ENCODE assay signal across 8 cellular contexts in the genomic region with DNA sequence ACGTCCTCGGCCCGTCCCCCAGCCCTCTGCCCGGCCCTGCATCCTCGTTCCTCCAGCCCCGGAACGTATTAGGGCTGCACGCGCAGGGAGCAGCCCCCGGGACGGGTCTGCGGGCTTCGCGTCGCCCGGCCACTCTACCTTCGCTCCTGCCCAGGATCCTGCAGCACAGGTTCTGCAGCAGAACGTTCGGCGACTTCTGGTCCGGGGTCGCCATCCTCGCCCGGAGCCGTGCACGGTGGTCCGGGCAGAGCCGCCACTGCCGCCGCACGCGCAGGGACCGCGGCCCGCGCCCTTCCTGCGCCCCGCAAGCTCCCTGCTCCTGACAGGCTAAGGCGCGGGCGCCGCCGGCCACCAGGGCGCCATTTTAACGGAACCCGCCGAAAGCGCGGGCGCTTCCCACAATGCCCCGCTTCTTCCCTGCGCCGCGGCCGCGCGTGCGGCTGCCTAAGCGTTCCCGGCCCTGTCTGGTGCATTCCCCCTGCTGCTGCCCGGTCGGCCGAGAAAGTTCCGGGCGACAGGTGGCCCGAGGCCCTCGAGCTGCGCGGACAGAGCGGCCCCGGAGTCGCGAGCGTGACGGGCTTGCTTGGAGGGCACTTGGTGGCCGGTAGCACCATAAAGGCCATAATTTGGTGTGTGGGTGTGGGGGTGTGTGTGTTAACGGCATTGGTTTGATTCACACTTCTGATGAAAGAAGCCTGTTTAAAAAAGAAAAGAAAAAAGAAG. TPM values are rescaled to one million over a fixed set of nuclear protein-coding genes. Genes with fewer than 3 reads are reported as not detected.
DNase-seq lines count a peak whose midpoint lies in the region; ATAC-seq, FAIRE-seq and TF ChIP-seq lines count a peak whose summit lies in the region.

A gene with protein sequence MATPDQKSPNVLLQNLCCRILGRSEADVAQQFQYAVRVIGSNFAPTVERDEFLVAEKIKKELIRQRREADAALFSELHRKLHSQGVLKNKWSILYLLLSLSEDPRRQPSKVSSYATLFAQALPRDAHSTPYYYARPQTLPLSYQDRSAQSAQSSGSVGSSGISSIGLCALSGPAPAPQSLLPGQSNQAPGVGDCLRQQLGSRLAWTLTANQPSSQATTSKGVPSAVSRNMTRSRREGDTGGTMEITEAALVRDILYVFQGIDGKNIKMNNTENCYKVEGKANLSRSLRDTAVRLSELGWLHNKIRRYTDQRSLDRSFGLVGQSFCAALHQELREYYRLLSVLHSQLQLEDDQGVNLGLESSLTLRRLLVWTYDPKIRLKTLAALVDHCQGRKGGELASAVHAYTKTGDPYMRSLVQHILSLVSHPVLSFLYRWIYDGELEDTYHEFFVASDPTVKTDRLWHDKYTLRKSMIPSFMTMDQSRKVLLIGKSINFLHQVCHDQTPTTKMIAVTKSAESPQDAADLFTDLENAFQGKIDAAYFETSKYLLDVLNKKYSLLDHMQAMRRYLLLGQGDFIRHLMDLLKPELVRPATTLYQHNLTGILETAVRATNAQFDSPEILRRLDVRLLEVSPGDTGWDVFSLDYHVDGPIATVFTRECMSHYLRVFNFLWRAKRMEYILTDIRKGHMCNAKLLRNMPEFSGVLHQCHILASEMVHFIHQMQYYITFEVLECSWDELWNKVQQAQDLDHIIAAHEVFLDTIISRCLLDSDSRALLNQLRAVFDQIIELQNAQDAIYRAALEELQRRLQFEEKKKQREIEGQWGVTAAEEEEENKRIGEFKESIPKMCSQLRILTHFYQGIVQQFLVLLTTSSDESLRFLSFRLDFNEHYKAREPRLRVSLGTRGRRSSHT (minus strand): TSS at position 387 of the 723 bp plus-strand sequence. CDS start 173 bp downstream, at position 214.

- no peak for FAIRE-seq in endothelial cell of umbilical vein (lab: Jason Lieb, UNC)

- H3K9me1 ChIP-seq in endothelial cell of umbilical vein (replicated peaks; ENCODE audit: control insufficient read depth, extremely low read depth, insufficient read depth, low read length), result no peaks in the 10 kb centered on the region

- no peak for TF ChIP-seq POLR2A in endothelial cell of umbilical vein (IDR thresholded peaks at IDR 0.05; ENCODE audit: low read depth, low read length)

- H3K9ac ChIP-seq in OCI-LY3 (ENCODE audit: low read length) (peak within 1 kb of the TSS; percentile 99), endothelial cell of umbilical vein (replicated peaks; ENCODE audit: extremely low read depth, insufficient read depth, low read length) (peak within 1 kb of the TSS; percentile 91)

- peaks cover 17% of the 10 kb centered on the region for H4K20me1 ChIP-seq in OCI-LY3 (ENCODE audit: insufficient read depth, low read length)
- no peaks in the 10 kb centered on the region for H4K20me1 ChIP-seq in endothelial cell of umbilical vein (replicated peaks; ENCODE audit: control insufficient read depth, extremely low read depth, insufficient read depth, low read length)

- no peak for TF ChIP-seq CTCF in OCI-LY3 (IDR thresholded peaks at IDR 0.05; ENCODE audit: low read depth, low read length)
- TF ChIP-seq CTCF in endothelial cell of umbilical vein (IDR thresholded peaks at IDR 0.05; ENCODE audit: extremely low read depth in 1 of 2, insufficient read depth in 1 of 2, low read depth in 1 of 2, low read length in 2 of 2), result peak in 1 of 2 donors; percentile 4

- no peaks in the 10 kb centered on the region for H3K36me3 ChIP-seq in OCI-LY3 (replicated peaks; ENCODE audit: low read depth, low read length)
- no peaks in the 10 kb centered on the region for H3K36me3 ChIP-seq in endothelial cell of umbilical vein (ENCODE audit: control insufficient read depth in 2 of 2, extremely low read depth in 1 of 2, insufficient read depth in 2 of 2, low read length in 2 of 2)

- H3K27me3 ChIP-seq in OCI-LY3 (ENCODE audit: low read depth, low read length) (no peaks in the 10 kb centered on the region), endothelial cell of umbilical vein (ENCODE audit: control insufficient read depth in 2 of 2, insufficient read depth in 2 of 2, low read length in 2 of 2) (no peaks in the 10 kb centered on the region)

- H2AFZ ChIP-seq in OCI-LY3 (ENCODE audit: low read depth, low read length) (peak within 1 kb of the TSS; percentile 81), endothelial cell of umbilical vein (ENCODE audit: low read depth, low read length) (peak within 1 kb of the TSS; percentile 93)

- dilution Hi-C loops in endothelial cell of umbilical vein (cut with MboI; ENCODE audit: extremely low pct_ligation_motif_present, low sequenced_read_pairs), result no loop called here

- H3K79me2 ChIP-seq in OCI-LY3 (ENCODE audit: low read length), result peaks cover 61% of the 10 kb centered on the region
- H3K79me2 ChIP-seq in endothelial cell of umbilical vein (ENCODE audit: control insufficient read depth, insufficient read depth, low read length), result peaks cover 41% of the 10 kb centered on the region

- ATAC-seq in GM19468 (IDR thresholded peaks at IDR 0.05; ENCODE audit: extremely low read depth, unreplicated experiment), result peak; percentile 34

- CTCF ChIA-PET in endothelial cell of umbilical vein (lab: Charles Lee), result interaction anchor here (0.6 to 2.9 kb wide), 10 partner anchors 13 to 83 kb away, joined by 3 to 9 read pairs (median 4); no protein-coding TSS in a partner anchor

- POLR2A ChIA-PET in endothelial cell of umbilical vein (lab: Charles Lee), result interaction anchor here (0.6 to 1.5 kb wide), 2 partner anchors 14 to 15 kb away, joined by 3 to 5 read pairs; no protein-coding TSS in a partner anchor

- H3K27ac ChIP-seq in OCI-LY3 (ENCODE audit: low read length) (peak within 1 kb of the TSS; percentile 78), endothelial cell of umbilical vein (ENCODE audit: insufficient read depth, low read depth, low read length) (peak within 1 kb of the TSS; percentile 82)

- H3K4me1 ChIP-seq in OCI-LY3 (ENCODE audit: low read length) (peaks cover 35% of the 10 kb centered on the region), endothelial cell of umbilical vein (ENCODE audit: control insufficient read depth, extremely low read depth, insufficient read depth, low read length) (peaks cover 17% of the 10 kb centered on the region)

- intact Hi-C loops in endothelial cell of umbilical vein (cut with micrococcal nuclease), result loop anchor here (1.0 to 5.0 kb wide), 3 partner anchors 13 to 76 kb away; no protein-coding TSS in a partner anchor

- H3K4me3 ChIP-seq in OCI-LY3 (ENCODE audit: low read length) (peak within 1 kb of the TSS; percentile 91), endothelial cell of umbilical vein (replicated peaks in 1 of 3; ENCODE audit: insufficient read depth in 1 of 3, low read depth in 1 of 3, low read length in 3 of 3) (peak within 1 kb of the TSS; percentile 87 to 95 (median 93))

- TSS peak; percentile 56 for BruUV-seq in endothelial cell of umbilical vein (replicated peaks; lab: Mats Ljungman, UMichigan)

- H3K9me3 ChIP-seq in OCI-LY3 (ENCODE audit: insufficient read depth, low read length) (no peaks in the 10 kb centered on the region), endothelial cell of umbilical vein (replicated peaks; ENCODE audit: control insufficient read depth, insufficient read depth, low read length) (no peaks in the 10 kb centered on the region)

- DNase-seq in COR-L47 (lab: John Stamatoyannopoulos, UW) (peak; percentile 96), HT-29 (ENCODE audit: low spot score) (peak; percentile 95), endothelial cell of umbilical vein (ENCODE audit: low read depth, low spot score) (peak; percentile 77), middle frontal gyrus (ENCODE audit: extremely low spot score, low spot score) (peak; percentile 75)
- peak; percentile 90 for DNase-seq in activated CD8-positive, alpha-beta memory T cell treated with anti-CD3 and anti-CD28 coated beads, Interleukin-2, amount 50 U/mL, for 48 hours
- DNase-seq in stimulated activated CD8-positive, alpha-beta memory T cell treated with anti-CD3 and anti-CD28 coated beads, Interleukin-2, amount 100 ng/mL, for 1 hour (ENCODE audit: low read depth in 2 of 2), result peak; percentile 46 to 50

- H3K4me2 ChIP-seq in OCI-LY3 (ENCODE audit: low read length) (peak within 1 kb of the TSS; percentile 87), endothelial cell of umbilical vein (ENCODE audit: insufficient read depth, low read length) (peak within 1 kb of the TSS; percentile 95)

TF ChIP-seq in endothelial cell of umbilical vein, 7 proteins besides CTCF, POLR2A, EP300 and RAD21:
- peak; percentile 50 for TF ChIP-seq MAX (IDR thresholded peaks at IDR 0.05; ENCODE audit: insufficient read depth, insufficient read length)
- TF ChIP-seq JUN (IDR thresholded peaks at IDR 0.05; ENCODE audit: borderline replicate concordance, insufficient read depth, insufficient read length, low read depth), result no peak
- TF ChIP-seq MYC (IDR thresholded peaks at IDR 0.05; ENCODE audit: low read depth, low read length), result no peak
- TF ChIP-seq FOS (IDR thresholded peaks at IDR 0.05; ENCODE audit: borderline replicate concordance, insufficient read depth, low read length), result no peak
- no peak for TF ChIP-seq EZH2 (IDR thresholded peaks at IDR 0.05; ENCODE audit: borderline replicate concordance, low read depth, low read length, severe bottlenecking)
- peak; percentile 53 for TF ChIP-seq POLR2AphosphoS5 (IDR thresholded peaks at IDR 0.05; ENCODE audit: insufficient read depth, low read depth, low read length)
- TF ChIP-seq GATA2 (IDR thresholded peaks at IDR 0.05; ENCODE audit: insufficient read depth, insufficient read length, low read depth, low read length), result no peak

RNA-seq across cellular contexts. Expression of the gene that starts here (rescaled TPM):
- 42.4 and 42.6 TPM in 2 replicates for total RNA-seq in HT-29 (2014; rRNA removed; shearing (Covaris generic))
- total RNA-seq in endothelial cell of umbilical vein, result 44.0 and 47.7 TPM in 2 replicates
- polyA plus RNA-seq in endothelial cell of umbilical vein, result 35.8 and 36.4 TPM in 2 replicates
- polyA plus RNA-seq in endothelial cell of umbilical vein (2011; cell fraction: cytosol; rRNA removed), result 33.4 and 34.2 TPM in 2 replicates
- 80.1 and 93.9 TPM in 2 replicates for polyA plus RNA-seq in endothelial cell of umbilical vein (2011; cell fraction: nucleus; rRNA removed)
- 20.1 and 20.9 TPM in 2 replicates for polyA plus RNA-seq in endothelial cell of umbilical vein (2012)
- polyA minus RNA-seq in endothelial cell of umbilical vein, result 77.6 and 81.4 TPM in 2 replicates
- polyA minus RNA-seq in endothelial cell of umbilical vein (2011; cell fraction: cytosol; rRNA and poly(A)+ RNA removed), result 26.1 TPM
- 107 and 136 TPM in 2 replicates for polyA minus RNA-seq in endothelial cell of umbilical vein (2011; cell fraction: nucleus; rRNA and poly(A)+ RNA removed)

Comparison
In these comparisons a context has a peak if more than half of its experiments do, and no peak if none do; other contexts are left out.
1. Peak in every context shown above with its lines: DNase-seq, ATAC-seq, H3K4me3 ChIP-seq and H3K27ac ChIP-seq.